Comparison of ENCODE assay signal across 9 cellular contexts in the genomic region with DNA sequence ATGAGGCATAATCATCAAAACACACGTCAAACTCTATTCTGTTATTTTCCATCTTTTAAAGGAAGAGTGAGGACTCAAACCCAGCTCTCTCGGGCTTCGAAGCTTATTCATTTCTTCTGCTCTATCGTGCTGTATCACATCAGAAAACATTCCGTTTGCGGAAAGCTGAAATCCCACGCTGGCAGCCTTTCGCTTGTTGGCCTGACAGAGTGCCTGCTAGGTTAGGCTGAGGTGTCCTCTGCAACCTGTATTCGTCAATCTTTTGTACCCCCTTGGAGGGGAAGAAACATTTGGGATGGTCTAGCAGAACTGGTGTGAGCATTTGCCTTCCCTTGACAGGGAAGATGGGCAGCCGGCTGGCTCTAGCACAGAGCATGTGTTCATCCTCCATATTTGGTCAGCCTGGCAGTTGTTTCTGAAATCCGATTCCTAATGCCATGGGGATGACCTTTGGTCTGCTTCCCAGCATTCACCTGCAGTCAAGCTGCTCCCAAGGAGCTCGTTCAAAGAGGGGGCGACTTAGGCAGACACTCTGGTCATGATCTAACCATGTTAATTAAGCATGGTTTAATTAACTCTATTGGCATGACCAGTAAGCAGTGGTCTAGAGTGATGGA. TPM values are rescaled to one million over a fixed set of nuclear protein-coding genes. Genes with fewer than 3 reads are reported as not detected.
A peak's percentile ranks its signal among the peaks of the same experiment; 100 is the strongest.
DNase-seq lines count a peak whose midpoint lies in the region; ATAC-seq, FAIRE-seq and TF ChIP-seq lines count a peak whose summit lies in the region.
"Had no signal": no experiment of that assay in that cellular context is flagged by ENCODE, and none has a peak within 500 bp of the region (broad histone marks: within the 10 kb centered on the region; RNA-seq: fewer than 3 reads in every experiment).

No MANE protein-coding gene starts in this region.

- H2AFZ ChIP-seq in astrocyte (ENCODE audit: low read depth, low read length): no peak overlapping the region

- H3K79me2 ChIP-seq in astrocyte (ENCODE audit: insufficient read depth, low read length): no peaks in the 10 kb centered on the region

- TF ChIP-seq CTCF in astrocyte (IDR thresholded peaks at IDR 0.05; ENCODE audit: insufficient read depth, low read depth, low read length): no peak

- H3K4me1 ChIP-seq in astrocyte (ENCODE audit: insufficient read depth, low read length): no peaks in the 10 kb centered on the region

- no peak for TF ChIP-seq EP300 in Ishikawa (IDR thresholded peaks at IDR 0.05; ENCODE audit: borderline replicate concordance)

- no peak for DNase-seq in astrocyte (ENCODE audit: low read depth)
- DNase-seq in T-helper 1 cell: no peak
- no peak for DNase-seq in ACHN
- DNase-seq: NCI-H2227 treated with DMSO at 0.1 percent for 48 hours had no signal

- ATAC-seq in GM19452 (IDR thresholded peaks at IDR 0.05; ENCODE audit: unreplicated experiment): no peak

- H3K4me2 ChIP-seq in astrocyte (ENCODE audit: low read length): peak overlapping the region; percentile 25

- H3K36me3 Mint-ChIP-seq in astrocyte (ENCODE audit: low read depth, unreplicated experiment): no peaks in the 10 kb centered on the region

- H3K9me3 ChIP-seq in astrocyte (ENCODE audit: insufficient read depth, low read depth, low read length): no peaks in the 10 kb centered on the region

- no peak for FAIRE-seq in astrocyte (lab: Jason Lieb, UNC)
- FAIRE-seq: GM12892 had no signal

- H3K27me3 ChIP-seq in astrocyte (ENCODE audit: insufficient read depth, low read length) (peaks cover 7% of the 10 kb centered on the region), layer of hippocampus (ENCODE audit: control insufficient read depth, insufficient read depth, low read length) (peaks cover 2% of the 10 kb centered on the region)

- H3K27me3 Mint-ChIP-seq in astrocyte (ENCODE audit: low read depth, unreplicated experiment): peaks cover 11% of the 10 kb centered on the region

- H3K4me3 Mint-ChIP-seq in astrocyte (ENCODE audit: unreplicated experiment): no peak overlapping the region

- no peaks in the 10 kb centered on the region for H3K9me3 Mint-ChIP-seq in astrocyte (ENCODE audit: unreplicated experiment)

- TF ChIP-seq RAD21 in Ishikawa (IDR thresholded peaks at IDR 0.05; ENCODE audit: low read depth): no peak

- in situ Hi-C loops in ACHN (cut with HindIII; ENCODE audit: low pct_ligation_motif_present, low pct_unique_long_range_greater_than_20kb, low sequenced_read_pairs): no loop called here

- H3K27ac ChIP-seq in astrocyte (ENCODE audit: low read depth, low read length) (no peak overlapping the region), layer of hippocampus (ENCODE audit: low read depth, low read length) (peak overlapping the region; percentile 27), temporal lobe (ENCODE audit: low read depth, low read length) (peak overlapping the region; percentile 21)

- no peak overlapping the region for H3K27ac Mint-ChIP-seq in astrocyte (ENCODE audit: unreplicated experiment)

- no peaks in the 10 kb centered on the region for H3K36me3 ChIP-seq in astrocyte (ENCODE audit: insufficient read depth, low read length)

- H3K4me3 ChIP-seq in astrocyte (ENCODE audit: insufficient read depth, low read depth, low read length): no peak overlapping the region

- no peak overlapping the region for H3K9ac ChIP-seq in astrocyte (ENCODE audit: low read length)

- no peaks in the 10 kb centered on the region for H4K20me1 ChIP-seq in astrocyte (ENCODE audit: insufficient read depth, low read length)

- H3K4me1 Mint-ChIP-seq in astrocyte (ENCODE audit: low read depth, unreplicated experiment): peaks cover 4% of the 10 kb centered on the region

TF ChIP-seq in Ishikawa, 13 proteins besides CTCF, POLR2A, EP300 and RAD21:
- TF ChIP-seq CREB1 (IDR thresholded peaks at IDR 0.05; ENCODE audit: low read depth) (no peak), YY1 (IDR thresholded peaks at IDR 0.05; ENCODE audit: low read depth) (peak; percentile 63; the same call in 1 of the 2 replicates), TEAD4 (IDR thresholded peaks at IDR 0.05) (no peak), TCF12 (IDR thresholded peaks at IDR 0.05; ENCODE audit: low read depth) (no peak), TAF1 (IDR thresholded peaks at IDR 0.05; ENCODE audit: low read depth) (no peak), CEBPB (IDR thresholded peaks at IDR 0.05) (no peak), EGR1 (IDR thresholded peaks at IDR 0.05) (no peak)
- TF ChIP-seq, protein P1, sequence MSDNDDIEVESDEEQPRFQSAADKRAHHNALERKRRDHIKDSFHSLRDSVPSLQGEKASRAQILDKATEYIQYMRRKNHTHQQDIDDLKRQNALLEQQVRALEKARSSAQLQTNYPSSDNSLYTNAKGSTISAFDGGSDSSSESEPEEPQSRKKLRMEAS (IDR thresholded peaks at IDR 0.05): peak; percentile 79
- TF ChIP-seq, protein P2, sequence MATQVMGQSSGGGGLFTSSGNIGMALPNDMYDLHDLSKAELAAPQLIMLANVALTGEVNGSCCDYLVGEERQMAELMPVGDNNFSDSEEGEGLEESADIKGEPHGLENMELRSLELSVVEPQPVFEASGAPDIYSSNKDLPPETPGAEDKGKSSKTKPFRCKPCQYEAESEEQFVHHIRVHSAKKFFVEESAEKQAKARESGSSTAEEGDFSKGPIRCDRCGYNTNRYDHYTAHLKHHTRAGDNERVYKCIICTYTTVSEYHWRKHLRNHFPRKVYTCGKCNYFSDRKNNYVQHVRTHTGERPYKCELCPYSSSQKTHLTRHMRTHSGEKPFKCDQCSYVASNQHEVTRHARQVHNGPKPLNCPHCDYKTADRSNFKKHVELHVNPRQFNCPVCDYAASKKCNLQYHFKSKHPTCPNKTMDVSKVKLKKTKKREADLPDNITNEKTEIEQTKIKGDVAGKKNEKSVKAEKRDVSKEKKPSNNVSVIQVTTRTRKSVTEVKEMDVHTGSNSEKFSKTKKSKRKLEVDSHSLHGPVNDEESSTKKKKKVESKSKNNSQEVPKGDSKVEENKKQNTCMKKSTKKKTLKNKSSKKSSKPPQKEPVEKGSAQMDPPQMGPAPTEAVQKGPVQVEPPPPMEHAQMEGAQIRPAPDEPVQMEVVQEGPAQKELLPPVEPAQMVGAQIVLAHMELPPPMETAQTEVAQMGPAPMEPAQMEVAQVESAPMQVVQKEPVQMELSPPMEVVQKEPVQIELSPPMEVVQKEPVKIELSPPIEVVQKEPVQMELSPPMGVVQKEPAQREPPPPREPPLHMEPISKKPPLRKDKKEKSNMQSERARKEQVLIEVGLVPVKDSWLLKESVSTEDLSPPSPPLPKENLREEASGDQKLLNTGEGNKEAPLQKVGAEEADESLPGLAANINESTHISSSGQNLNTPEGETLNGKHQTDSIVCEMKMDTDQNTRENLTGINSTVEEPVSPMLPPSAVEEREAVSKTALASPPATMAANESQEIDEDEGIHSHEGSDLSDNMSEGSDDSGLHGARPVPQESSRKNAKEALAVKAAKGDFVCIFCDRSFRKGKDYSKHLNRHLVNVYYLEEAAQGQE (IDR thresholded peaks at IDR 0.05; ENCODE audit: low read depth): no peak
- TF ChIP-seq, protein P3, sequence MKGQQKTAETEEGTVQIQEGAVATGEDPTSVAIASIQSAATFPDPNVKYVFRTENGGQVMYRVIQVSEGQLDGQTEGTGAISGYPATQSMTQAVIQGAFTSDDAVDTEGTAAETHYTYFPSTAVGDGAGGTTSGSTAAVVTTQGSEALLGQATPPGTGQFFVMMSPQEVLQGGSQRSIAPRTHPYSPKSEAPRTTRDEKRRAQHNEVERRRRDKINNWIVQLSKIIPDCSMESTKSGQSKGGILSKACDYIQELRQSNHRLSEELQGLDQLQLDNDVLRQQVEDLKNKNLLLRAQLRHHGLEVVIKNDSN (IDR thresholded peaks at IDR 0.05): peak; percentile 23; the same call in 1 of the 2 replicates

RNA-seq across cellular contexts. Expression of a gene that starts 55.2 kb away (rescaled TPM):
- total RNA-seq in astrocyte (16.5 and 22.0 TPM in 2 replicates), temporal lobe (25.3 TPM)
